Comparison of ENCODE assay signal across 26 cellular contexts in the genomic region with DNA sequence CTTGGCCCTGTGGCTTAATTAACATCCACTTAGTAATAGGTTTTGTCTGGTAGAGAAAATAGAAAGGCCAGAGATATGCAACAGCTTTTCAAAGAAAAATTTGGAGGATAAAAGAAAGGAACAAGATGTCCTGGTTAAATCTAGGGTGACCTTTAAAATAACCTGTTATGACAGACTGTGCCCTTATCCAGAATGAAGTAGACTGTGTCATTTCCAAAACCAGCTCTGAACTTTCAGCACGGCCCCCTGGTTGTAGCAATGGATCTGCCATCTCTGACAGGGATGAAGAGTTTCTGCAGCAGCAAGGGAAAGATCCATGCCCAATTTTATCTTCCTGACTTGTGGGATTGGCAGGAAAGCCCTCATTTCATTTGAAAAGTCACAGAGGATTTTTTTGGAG. TPM values are rescaled to one million over a fixed set of nuclear protein-coding genes. Genes with fewer than 3 reads are reported as not detected.
"Had no signal": no experiment of that assay in that cellular context is flagged by ENCODE, and none has a peak within 500 bp of the region (broad histone marks: within the 10 kb centered on the region; RNA-seq: fewer than 3 reads in every experiment).

No MANE protein-coding gene starts in this region.

- H3K36me3 ChIP-seq: stomach, suprapubic skin, thoracic aorta, thyroid gland, tibial artery, tibial nerve, transverse colon, upper lobe of left lung, upper lobe of right lung, uterus, vagina had no signal

- H3K27me3 ChIP-seq: stomach, suprapubic skin, testis, thyroid gland, tibial artery, tibial nerve, transverse colon, upper lobe of left lung, upper lobe of right lung, uterus, vagina had no signal

- H3K4me3 ChIP-seq: stomach, suprapubic skin, testis, thoracic aorta, thyroid gland, tibial artery, tibial nerve, transverse colon, upper lobe of left lung, upper lobe of right lung, uterus, vagina had no signal

- DNase-seq: stimulated activated CD4-positive, alpha-beta T cell treated with anti-CD3 and anti-CD28 coated beads, Interleukin-2, amount 100 ng/mL, for 48 hours; stimulated activated CD4-positive, alpha-beta T cell treated with anti-CD3 and anti-CD28 coated beads, Interleukin-4, amount 100 ng/mL, for 1 hour; stimulated activated CD4-positive, alpha-beta T cell treated with anti-CD3 and anti-CD28 coated beads, Interleukin-4, amount 100 ng/mL, for 24 hours; stimulated activated CD4-positive, alpha-beta T cell treated with anti-CD3 and anti-CD28 coated beads, Interleukin-4, amount 100 ng/mL, for 4 hours; stimulated activated CD8-positive, alpha-beta memory T cell treated with anti-CD3 and anti-CD28 coated beads, Interleukin-4, amount 100 ng/mL, for 48 hours; stimulated activated naive B cell treated with anti-CD40 and anti-IgM and Interleukin-4, amounts not matched to agents 10 μg/mL and 1 μg/mL and 100 μg/mL, for 72 hours; stimulated activated naive CD4-positive, alpha-beta T cell; stimulated activated naive CD4-positive, alpha-beta T cell treated with Interleukin-2 at 50 U/mL for 16 hours; stimulated activated naive CD8-positive, alpha-beta T cell treated with anti-CD3 and anti-CD28 coated beads, Interleukin-15, amount 100 ng/mL, for 72 hours; stimulated activated naive CD8-positive, alpha-beta T cell treated with anti-CD3 and anti-CD28 coated beads, Interleukin-15, Interleukin-2, amounts not matched to agents 100 U/mL and 50 U/mL, for 24 hours; stomach; substantia nigra; testis; thyroid gland; tibial artery; transverse colon; trophoblast cell; upper lobe of left lung; upper lobe of right lung; uterus had no signal

- H3K9me3 ChIP-seq: stomach, suprapubic skin, testis, thoracic aorta, thyroid gland, tibial artery, tibial nerve, transverse colon, upper lobe of left lung, upper lobe of right lung, uterus, vagina had no signal

- H3K27ac ChIP-seq: stomach, suprapubic skin, testis, thoracic aorta, thyroid gland, tibial artery, tibial nerve, transverse colon, upper lobe of left lung, upper lobe of right lung, uterus, vagina had no signal

- H3K4me1 ChIP-seq: thyroid gland, tibial artery, tibial nerve, upper lobe of right lung, uterus, vagina had no signal

RNA-seq across cellular contexts. Expression of a gene that starts 5.1 kb away (rescaled TPM):
- total RNA-seq: subcutaneous adipose tissue, suprapubic skin, temporal lobe, thoracic aorta, thyroid gland, upper lobe of right lung, vagina had no signal
